24 cellular contexts compared by ENCODE assay signal in genomic region chr7:51601461-51601860, GRCh38.
DNase-seq lines count a peak whose midpoint lies in the region; ATAC-seq, FAIRE-seq and TF ChIP-seq lines count a peak whose summit lies in the region.
"Had no signal": no experiment of that assay in that cellular context is flagged by ENCODE, and none has a peak within 500 bp of the region (broad histone marks: within the 10 kb centered on the region; RNA-seq: fewer than 3 reads in every experiment).

No MANE protein-coding gene starts in this region.

- H4K20me1 ChIP-seq in KMS-11 (ENCODE audit: insufficient read depth) = no peaks in the 10 kb centered on the region
- H4K20me1 ChIP-seq in OCI-LY3 (ENCODE audit: insufficient read depth, low read length) = no peaks in the 10 kb centered on the region

- H3K27ac ChIP-seq in KMS-11 (no peak overlapping the region), OCI-LY3 (ENCODE audit: low read length) (no peak overlapping the region)

- H3K4me3 ChIP-seq in KMS-11 (IDR thresholded peaks at IDR 0.05; ENCODE audit: insufficient read depth, low read depth, low read length) = no peak overlapping the region
- no peak overlapping the region for H3K4me3 ChIP-seq in OCI-LY3 (ENCODE audit: low read length)
- no peak overlapping the region for H3K4me3 ChIP-seq in bronchial epithelial cell (ENCODE audit: low read depth, low read length)

- H3K36me3 ChIP-seq in KMS-11 (ENCODE audit: insufficient read depth) (no peaks in the 10 kb centered on the region), OCI-LY3 (replicated peaks; ENCODE audit: low read depth, low read length) (no peaks in the 10 kb centered on the region), bronchial epithelial cell (ENCODE audit: control insufficient read depth, insufficient read depth, low read length) (no peaks in the 10 kb centered on the region)

- no peak overlapping the region for H3K9ac ChIP-seq in KMS-11
- H3K9ac ChIP-seq in OCI-LY3 (ENCODE audit: low read length) = no peak overlapping the region

- H3K9me3 ChIP-seq in OCI-LY3 (ENCODE audit: insufficient read depth, low read length) = no peaks in the 10 kb centered on the region

- H3K4me3 Mint-ChIP-seq in activated T-helper 17 cell treated with anti-CD3 and anti-CD28 coated beads, Interleukin-2, amount 50 U/mL, for 72 hours = no peak overlapping the region
- H3K4me3 Mint-ChIP-seq: B cell had no signal

- H2AFZ ChIP-seq in KMS-11 (ENCODE audit: low read depth) (no peak overlapping the region), OCI-LY3 (ENCODE audit: low read depth, low read length) (no peak overlapping the region)

- H3K79me2 ChIP-seq in KMS-11 (ENCODE audit: insufficient read depth, low read depth) (no peaks in the 10 kb centered on the region), OCI-LY3 (ENCODE audit: low read length) (no peaks in the 10 kb centered on the region)

- TF ChIP-seq CTCF in KMS-11 (conservative IDR thresholded peaks at IDR 0.05; ENCODE audit: low read depth, low read length) = 0 out of 2 replicates have a peak, but pooled peaks have one; percentile 13
- TF ChIP-seq CTCF in OCI-LY3 (IDR thresholded peaks at IDR 0.05; ENCODE audit: low read depth, low read length) = peak; percentile 34; the same call in 1 of the 2 replicates
- no peak for TF ChIP-seq CTCF in bronchial epithelial cell (IDR thresholded peaks at IDR 0.05; ENCODE audit: insufficient read depth, low read length, severe bottlenecking)

- peak; percentile 19 for DNase-seq in ACHN
- peak; percentile 12 for DNase-seq in bronchial epithelial cell (ENCODE audit: low read depth)
- DNase-seq in SIG-M5 (lab: John Stamatoyannopoulos, UW) = no peak
- DNase-seq: DMS79 treated with DMSO at 0.1 percent for 48 hours, H7, IMR-90, MM.1S, NCI-H1092, NCI-H1436 treated with DMSO at 0.1 percent for 48 hours, NCI-H2029, NCI-H2227 treated with DMSO at 0.1 percent for 48 hours, NCI-H510A treated with DMSO at 0.1 percent for 48 hours, NCI-H774, OCI-M1, RPMI8226, SHP77 treated with DMSO at 0.1 percent for 48 hours, T-helper 1 cell, T-helper 9 cell had no signal

- H3K27me3 ChIP-seq in KMS-11 (ENCODE audit: insufficient read depth, low read depth) = no peaks in the 10 kb centered on the region
- H3K27me3 ChIP-seq in OCI-LY3 (ENCODE audit: low read depth, low read length) = no peaks in the 10 kb centered on the region
- no peaks in the 10 kb centered on the region for H3K27me3 ChIP-seq in bronchial epithelial cell (ENCODE audit: control insufficient read depth, insufficient read depth, low read length)

- H3K27ac Mint-ChIP-seq in activated T-helper 17 cell treated with anti-CD3 and anti-CD28 coated beads, Interleukin-2, amount 50 U/mL, for 72 hours = no peak overlapping the region
- H3K27ac Mint-ChIP-seq: B cell had no signal

- H3K9me3 Mint-ChIP-seq in activated T-helper 17 cell treated with anti-CD3 and anti-CD28 coated beads, Interleukin-2, amount 50 U/mL, for 72 hours = peaks cover 17% of the 10 kb centered on the region

- H3K4me2 ChIP-seq in KMS-11 = no peak overlapping the region
- peak overlapping the region; percentile 30 for H3K4me2 ChIP-seq in OCI-LY3 (ENCODE audit: low read length)

- no peak for ATAC-seq in GM21786 (IDR thresholded peaks at IDR 0.05; ENCODE audit: unreplicated experiment)
- ATAC-seq in activated T-helper 17 cell treated with anti-CD3 and anti-CD28 coated beads, Interleukin-2, amount 50 U/mL, for 72 hours (replicated peaks) = no peak

- H3K4me1 ChIP-seq in KMS-11 (ENCODE audit: low read depth, poor library complexity, severe bottlenecking) (no peaks in the 10 kb centered on the region), OCI-LY3 (ENCODE audit: low read length) (peaks cover 12% of the 10 kb centered on the region)

- in situ Hi-C loops in ACHN (cut with HindIII; ENCODE audit: low pct_ligation_motif_present, low pct_unique_long_range_greater_than_20kb, low sequenced_read_pairs) = no loop called here

- H3K36me3 Mint-ChIP-seq in activated T-helper 17 cell treated with anti-CD3 and anti-CD28 coated beads, Interleukin-2, amount 50 U/mL, for 72 hours (ENCODE audit: low read depth) = no peaks in the 10 kb centered on the region

- FAIRE-seq in bronchial epithelial cell (lab: Jason Lieb, UNC) = no peak
- FAIRE-seq: A204.1 had no signal

- H3K4me1 Mint-ChIP-seq in activated T-helper 17 cell treated with anti-CD3 and anti-CD28 coated beads, Interleukin-2, amount 50 U/mL, for 72 hours = no peaks in the 10 kb centered on the region
- H3K4me1 Mint-ChIP-seq: B cell had no signal

- no peaks in the 10 kb centered on the region for H3K27me3 Mint-ChIP-seq in activated T-helper 17 cell treated with anti-CD3 and anti-CD28 coated beads, Interleukin-2, amount 50 U/mL, for 72 hours
- H3K27me3 Mint-ChIP-seq: B cell had no signal
